In genomic region chr15:90214553-90215205, GRCh38 we compare ENCODE assay signal across 1 cellular context.
TF ChIP-seq lines count a peak whose summit lies in the region.

No MANE protein-coding gene starts in this region.

TF ChIP-seq in GM23338, 12 proteins besides CTCF, POLR2A, EP300 and RAD21 (continued from another document):
- TF ChIP-seq ZNF462 (CRISPR knock-in tag; IDR thresholded peaks at IDR 0.05) (no peak), REST (IDR thresholded peaks at IDR 0.05; ENCODE audit: unreplicated experiment) (no peak), ZNF114 (CRISPR knock-in tag; IDR thresholded peaks at IDR 0.05) (no peak), POLR2AphosphoS5 (IDR thresholded peaks at IDR 0.05; ENCODE audit: low read depth) (no peak), STAT1 (IDR thresholded peaks at IDR 0.05; ENCODE audit: unreplicated experiment) (no peak), ETS1 (IDR thresholded peaks at IDR 0.05) (no peak)
